ENCODE assay signal across 12 cellular contexts in the genomic region with DNA sequence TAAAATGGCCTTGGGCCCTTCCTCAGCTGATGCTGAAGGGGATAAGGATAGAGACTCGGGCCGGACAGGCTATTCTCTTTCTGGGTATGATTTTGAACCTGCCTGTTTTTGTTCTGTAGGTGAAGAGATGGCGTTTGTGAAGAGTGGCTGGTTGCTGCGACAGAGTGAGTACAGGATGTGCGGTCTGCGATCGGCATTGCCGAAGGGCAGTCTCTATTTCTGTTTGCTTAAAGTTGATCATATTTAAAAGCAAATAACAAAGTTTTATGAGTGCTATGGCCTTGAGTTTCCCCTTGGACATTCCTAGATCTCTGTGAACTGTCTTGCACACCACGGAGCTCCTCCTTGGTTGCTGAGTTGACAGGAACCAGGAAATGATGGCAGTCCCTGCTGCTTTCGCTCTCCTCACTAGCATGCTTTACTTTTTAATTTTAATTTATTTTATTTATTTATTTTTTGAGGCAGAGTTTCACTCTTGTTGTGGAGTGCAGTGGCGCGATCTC.
"Had no signal": no experiment of that assay in that cellular context is flagged by ENCODE, and none has a peak within 500 bp of the region (broad histone marks: within the 10 kb centered on the region; RNA-seq: fewer than 3 reads in every experiment).

No MANE protein-coding gene starts in this region.

- DNase-seq: activated CD4-positive, alpha-beta T cell treated with anti-CD3 and anti-CD28 coated beads, Interleukin-2, amount 50 U/mL, for 1 hour; activated CD4-positive, CD25-positive, alpha-beta regulatory T cell; activated naive CD4-positive, alpha-beta T cell treated with anti-CD3 and anti-CD28 coated beads, Interleukin-2, amount 50 U/mL, for 16 hours; amygdala; glutamatergic neuron; natural killer cell; occipital lobe; stomach had no signal

- H3K4me3 Mint-ChIP-seq: brain; natural killer cell; T-helper 1 cell treated with Interleukin-12 subunit alpha and Interleukin-12 subunit beta and Interleukin-4 antibody, amounts not matched to agents 30 μg/mL and 1 μg/mL, for 36 hours had no signal

- H3K27ac ChIP-seq: esophagus muscularis mucosa, thoracic aorta had no signal

- H3K4me1 ChIP-seq: esophagus muscularis mucosa had no signal

- H3K9me3 ChIP-seq: esophagus muscularis mucosa, stomach, thoracic aorta had no signal

- H3K27me3 ChIP-seq: esophagus muscularis mucosa, stomach had no signal

- H3K27me3 Mint-ChIP-seq: brain had no signal

- H3K4me3 ChIP-seq: esophagus muscularis mucosa, stomach, thoracic aorta had no signal

- H3K36me3 Mint-ChIP-seq: natural killer cell had no signal

- H3K9me3 Mint-ChIP-seq: brain, natural killer cell had no signal

- ATAC-seq: natural killer cell had no signal

- H3K27ac Mint-ChIP-seq: T-helper 1 cell treated with Interleukin-12 subunit alpha and Interleukin-12 subunit beta and Interleukin-4 antibody, amounts not matched to agents 30 μg/mL and 1 μg/mL, for 36 hours had no signal
